ENCODE assay signal across 13 cellular contexts in the genomic region with DNA sequence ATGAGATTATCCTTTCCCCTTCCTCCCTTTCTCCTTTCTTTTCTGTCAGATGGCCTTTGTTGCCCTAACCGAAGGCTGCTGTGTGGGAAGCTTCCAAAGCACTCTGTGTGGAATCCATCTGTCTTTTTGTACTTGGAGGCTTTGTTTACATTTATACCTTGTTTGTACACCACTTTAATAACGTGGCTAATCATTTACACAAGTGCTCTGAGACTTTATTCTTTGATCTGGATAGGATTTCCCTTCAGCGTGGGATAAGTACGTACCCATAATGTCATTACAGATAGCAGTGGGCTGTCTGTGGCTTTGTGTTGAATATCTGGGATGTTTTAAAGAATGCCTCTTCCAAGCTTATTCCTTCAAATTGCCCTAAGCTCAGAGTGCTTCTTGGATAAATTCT.
DNase-seq lines count a peak whose midpoint lies in the region; ATAC-seq and TF ChIP-seq lines count a peak whose summit lies in the region.
"Had no signal": no experiment of that assay in that cellular context is flagged by ENCODE, and none has a peak within 500 bp of the region (broad histone marks: within the 10 kb centered on the region; RNA-seq: fewer than 3 reads in every experiment).

No MANE protein-coding gene starts in this region.

- no peak overlapping the region for H3K9ac ChIP-seq in HCT116 (ENCODE audit: low read length)

- H3K4me1 ChIP-seq in HCT116 (ENCODE audit: control insufficient read depth in 1 of 2, insufficient read depth in 2 of 2, low read length in 2 of 2) (no peaks in the 10 kb centered on the region), upper lobe of left lung (no peaks in the 10 kb centered on the region)

- H3K4me1 Mint-ChIP-seq in endothelial cell (ENCODE audit: unreplicated experiment), result peaks cover 3% of the 10 kb centered on the region
- H3K4me1 Mint-ChIP-seq in progenitor cell of endocrine pancreas (ENCODE audit: low read depth), result peaks cover 6% of the 10 kb centered on the region

- no peaks in the 10 kb centered on the region for H3K27me3 Mint-ChIP-seq in endothelial cell (ENCODE audit: unreplicated experiment)
- peaks cover 24% of the 10 kb centered on the region for H3K27me3 Mint-ChIP-seq in progenitor cell of endocrine pancreas
- H3K27me3 Mint-ChIP-seq: brain had no signal

- H3K27me3 ChIP-seq in HCT116 (ENCODE audit: insufficient read depth, low read length), result no peaks in the 10 kb centered on the region
- no peaks in the 10 kb centered on the region for H3K27me3 ChIP-seq in upper lobe of left lung

- TF ChIP-seq POLR2A in HCT116 (IDR thresholded peaks at IDR 0.05; ENCODE audit: borderline replicate concordance, extremely low read depth, insufficient read depth, insufficient read length) (no peak), upper lobe of left lung (IDR thresholded peaks at IDR 0.05) (no peak)

- H3K36me3 Mint-ChIP-seq in endothelial cell (ENCODE audit: low read depth, unreplicated experiment) (no peaks in the 10 kb centered on the region), progenitor cell of endocrine pancreas (ENCODE audit: insufficient read depth) (no peaks in the 10 kb centered on the region)
- H3K36me3 Mint-ChIP-seq: brain had no signal

- no peaks in the 10 kb centered on the region for H4K20me1 ChIP-seq in HCT116 (ENCODE audit: insufficient read depth)

- CTCF ChIA-PET in HCT116 (lab: Charles Lee), result no interaction called here

- H3K4me2 ChIP-seq in HCT116 (ENCODE audit: low read length), result no peak overlapping the region

- TF ChIP-seq EP300 in upper lobe of left lung (IDR thresholded peaks at IDR 0.05), result no peak

- ATAC-seq in HCT116 (no peak), GM18502 (IDR thresholded peaks at IDR 0.05; ENCODE audit: poor library complexity, unreplicated experiment) (no peak), upper lobe of left lung (ENCODE audit: low FRiP score in 2 of 2) (no peak)

- no peak for TF ChIP-seq RAD21 in HCT116 (IDR thresholded peaks at IDR 0.05; ENCODE audit: low read depth)

- peak overlapping the region; percentile 8 for H3K27ac Mint-ChIP-seq in endothelial cell (ENCODE audit: unreplicated experiment)
- peak overlapping the region; percentile 34 for H3K27ac Mint-ChIP-seq in progenitor cell of endocrine pancreas

- H3K9me2 ChIP-seq in HCT116 (ENCODE audit: insufficient read depth), result no peaks in the 10 kb centered on the region

- WGBS in upper lobe of left lung, 2 donors, result 35 to 44% methylated on average over 4 of the region's 4 CpGs

- RAD21 ChIA-PET in HCT116 (lab: Charles Lee; ENCODE audit: low non-redundant PET in 1 of 2, low total read pairs in 2 of 2, uncharacterized antibody in 2 of 2, unreplicated experiment in 2 of 2), result no interaction called here

- DNase-seq in HCT116 (ENCODE audit: low read depth, low spot score) (no peak), NCI-H510A treated with DMSO at 0.1 percent for 48 hours (lab: John Stamatoyannopoulos, UW) (peak; percentile 84), endothelial cell (ENCODE audit: low spot score) (no peak), progenitor cell of endocrine pancreas (ENCODE audit: low spot score, unreplicated experiment) (no peak), DMS114 treated with DMSO at 0.1 percent for 48 hours (lab: John Stamatoyannopoulos, UW; ENCODE audit: unreplicated experiment) (no peak), upper lobe of left lung (no peak)
- no peak for DNase-seq in stimulated activated CD4-positive, alpha-beta T cell treated with anti-CD3 and anti-CD28 coated beads, Interleukin-12 subunit alpha, Interleukin-12 subunit beta, amount 100 ng/mL, for 4 hours
- DNase-seq: activated CD4-positive, alpha-beta T cell treated with anti-CD3 and anti-CD28 coated beads for 1 hour; kidney; occipital lobe; T-helper 9 cell had no signal

- intact Hi-C loops in HCT116 (cut with micrococcal nuclease), result no loop called here

- 0 out of 4 replicates have a peak, but pooled peaks cover 0 to 4% of the 10 kb centered on the region in 2 experiments for H3K9me3 ChIP-seq in HCT116 (ENCODE audit: control insufficient read depth in 1 of 2, insufficient read depth in 1 of 2, low read depth in 1 of 2, low read length in 2 of 2)
- H3K9me3 ChIP-seq in upper lobe of left lung, result no peaks in the 10 kb centered on the region

- no TSS peak for BruUV-seq in HCT116 (replicated peaks; lab: Mats Ljungman, UMichigan)

- H3K36me3 ChIP-seq in HCT116 (ENCODE audit: control insufficient read depth in 1 of 2, insufficient read depth in 2 of 2, low read length in 2 of 2), result no peaks in the 10 kb centered on the region
- no peaks in the 10 kb centered on the region for H3K36me3 ChIP-seq in upper lobe of left lung

- POLR2A ChIA-PET in HCT116 (lab: Charles Lee), result no interaction called here

- H3K9me3 Mint-ChIP-seq in endothelial cell (ENCODE audit: unreplicated experiment) (no peaks in the 10 kb centered on the region), progenitor cell of endocrine pancreas (ENCODE audit: low read depth) (no peaks in the 10 kb centered on the region)
- H3K9me3 Mint-ChIP-seq: brain had no signal

- peak overlapping the region; percentile 61 for H2AFZ ChIP-seq in HCT116 (ENCODE audit: low read depth, low read length, poor library complexity, severe bottlenecking)

- no peak overlapping the region for H3K4me3 ChIP-seq in HCT116 (replicated peaks in 1 of 2; ENCODE audit: low read depth in 1 of 2, low read length in 2 of 2)
- no peak overlapping the region for H3K4me3 ChIP-seq in upper lobe of left lung

- no peak overlapping the region for H3K4me3 Mint-ChIP-seq in endothelial cell (ENCODE audit: unreplicated experiment)
- no peak overlapping the region for H3K4me3 Mint-ChIP-seq in progenitor cell of endocrine pancreas (ENCODE audit: low read depth)
- H3K4me3 Mint-ChIP-seq: brain had no signal

- no peaks in the 10 kb centered on the region for H3K79me2 ChIP-seq in HCT116 (ENCODE audit: insufficient read depth, low read length)

- H3K27ac ChIP-seq in HCT116 (ENCODE audit: low read depth, low read length) (no peak overlapping the region), upper lobe of left lung (no peak overlapping the region)

- TF ChIP-seq CTCF in HCT116 (IDR thresholded peaks at IDR 0.05 in 2 of 3, conservative IDR thresholded peaks at IDR 0.05 in 1 of 3; ENCODE audit: borderline replicate concordance in 1 of 3, insufficient read depth in 1 of 3, low read depth in 2 of 3, low read length in 2 of 3) (no peak), endothelial cell (IDR thresholded peaks at IDR 0.05; ENCODE audit: unreplicated experiment) (no peak), progenitor cell of endocrine pancreas (IDR thresholded peaks at IDR 0.05; ENCODE audit: unreplicated experiment) (no peak), upper lobe of left lung (IDR thresholded peaks at IDR 0.05) (no peak)

TF ChIP-seq in HCT116, 20 proteins besides CTCF, POLR2A, EP300 and RAD21 (continues in another document):
- TF ChIP-seq, protein P1, sequence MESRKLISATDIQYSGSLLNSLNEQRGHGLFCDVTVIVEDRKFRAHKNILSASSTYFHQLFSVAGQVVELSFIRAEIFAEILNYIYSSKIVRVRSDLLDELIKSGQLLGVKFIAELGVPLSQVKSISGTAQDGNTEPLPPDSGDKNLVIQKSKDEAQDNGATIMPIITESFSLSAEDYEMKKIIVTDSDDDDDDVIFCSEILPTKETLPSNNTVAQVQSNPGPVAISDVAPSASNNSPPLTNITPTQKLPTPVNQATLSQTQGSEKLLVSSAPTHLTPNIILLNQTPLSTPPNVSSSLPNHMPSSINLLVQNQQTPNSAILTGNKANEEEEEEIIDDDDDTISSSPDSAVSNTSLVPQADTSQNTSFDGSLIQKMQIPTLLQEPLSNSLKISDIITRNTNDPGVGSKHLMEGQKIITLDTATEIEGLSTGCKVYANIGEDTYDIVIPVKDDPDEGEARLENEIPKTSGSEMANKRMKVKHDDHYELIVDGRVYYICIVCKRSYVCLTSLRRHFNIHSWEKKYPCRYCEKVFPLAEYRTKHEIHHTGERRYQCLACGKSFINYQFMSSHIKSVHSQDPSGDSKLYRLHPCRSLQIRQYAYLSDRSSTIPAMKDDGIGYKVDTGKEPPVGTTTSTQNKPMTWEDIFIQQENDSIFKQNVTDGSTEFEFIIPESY (IDR thresholded peaks at IDR 0.05; ENCODE audit: extremely low read depth, insufficient replicate concordance, low read length), result no peak
- TF ChIP-seq EZH2phosphoT487 (IDR thresholded peaks at IDR 0.05; ENCODE audit: borderline replicate concordance) (no peak), EGR1 (IDR thresholded peaks at IDR 0.05; ENCODE audit: low read depth) (no peak), SP1 (IDR thresholded peaks at IDR 0.05; ENCODE audit: low read depth) (no peak), TCF7L2 (IDR thresholded peaks at IDR 0.05; ENCODE audit: borderline replicate concordance, extremely low read depth, insufficient read depth, insufficient read length) (no peak), CBX3 (IDR thresholded peaks at IDR 0.05; ENCODE audit: low read depth) (no peak), ELF1 (IDR thresholded peaks at IDR 0.05; ENCODE audit: borderline replicate concordance, low read depth) (no peak), EZH2 (IDR thresholded peaks at IDR 0.05) (no peak), JUND (IDR thresholded peaks at IDR 0.05) (no peak), YY1 (IDR thresholded peaks at IDR 0.05; ENCODE audit: extremely low read depth, insufficient replicate concordance, low read depth, low read length) (no peak)
- TF ChIP-seq, protein P2, sequence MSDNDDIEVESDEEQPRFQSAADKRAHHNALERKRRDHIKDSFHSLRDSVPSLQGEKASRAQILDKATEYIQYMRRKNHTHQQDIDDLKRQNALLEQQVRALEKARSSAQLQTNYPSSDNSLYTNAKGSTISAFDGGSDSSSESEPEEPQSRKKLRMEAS (IDR thresholded peaks at IDR 0.05), result no peak
